8 cellular contexts compared by ENCODE assay signal in genomic region chr11:134068829-134069425, GRCh38. TPM values are rescaled to one million over a fixed set of nuclear protein-coding genes. Genes with fewer than 3 reads are reported as not detected.
DNase-seq lines count a peak whose midpoint lies in the region; ATAC-seq, FAIRE-seq and TF ChIP-seq lines count a peak whose summit lies in the region.

Gene JAM3 (plus strand): TSS chr11:134069072. CDS start chr11:134069084, 12 bp downstream.

- H3K9me3 ChIP-seq in KOPT-K1 (ENCODE audit: insufficient read depth, low read length, poor library complexity, severe bottlenecking) (no peaks in the 10 kb centered on the region), neuronal stem cell (replicated peaks in 1 of 2; ENCODE audit: control insufficient read depth in 2 of 2, insufficient read depth in 1 of 2, low read depth in 1 of 2, low read length in 2 of 2) (no peaks in the 10 kb centered on the region), stomach smooth muscle (ENCODE audit: control insufficient read depth in 2 of 2, low read length in 2 of 2) (no peaks in the 10 kb centered on the region)

- peak within 1 kb of the TSS; percentile 97 for H3K4me3 Mint-ChIP-seq in activated naive CD4-positive, alpha-beta T cell treated with anti-CD3 and anti-CD28 coated beads, Interleukin-2, amount 50 U/mL, for 24 hours

- no peak within 1 kb of the TSS for H3K4ac ChIP-seq in neuronal stem cell (ENCODE audit: low read length)

- H3K27me3 ChIP-seq in neuronal stem cell (ENCODE audit: control insufficient read depth in 3 of 3, insufficient read depth in 3 of 3, low read depth in 1 of 3, low read length in 3 of 3), result no peaks in the 10 kb centered on the region
- no peaks in the 10 kb centered on the region for H3K27me3 ChIP-seq in stomach smooth muscle (ENCODE audit: control insufficient read depth in 1 of 2, insufficient read depth in 2 of 2, low read length in 2 of 2)

- peak within 1 kb of the TSS; percentile 92 for H3K18ac ChIP-seq in neuronal stem cell (ENCODE audit: low read length)

- WGBS in neuronal stem cell (ENCODE audit: extremely low coverage in 2 of 2, insufficient read length in 2 of 2, insufficient replicate concordance in 1 of 2), 2 donors, result no CpG with 5 or more reads among the region's 57 CpGs

- H3K9ac ChIP-seq in neuronal stem cell (ENCODE audit: low read depth, low read length, poor library complexity) (peak within 1 kb of the TSS; percentile 78), stomach smooth muscle (ENCODE audit: low read length in 2 of 2) (peak within 1 kb of the TSS; percentile 63 to 73)

- H2AK5ac ChIP-seq in neuronal stem cell (ENCODE audit: low read depth, low read length), result no peak within 1 kb of the TSS

- peak within 1 kb of the TSS; percentile 77 for H2BK5ac ChIP-seq in neuronal stem cell (ENCODE audit: low read length)

- H2BK120ac ChIP-seq in neuronal stem cell (ENCODE audit: low read depth, low read length), result no peak within 1 kb of the TSS

- no peak for TF ChIP-seq CTCF in D721Med (IDR thresholded peaks at IDR 0.05; ENCODE audit: insufficient read depth, missing control alignments)

- H3K4me2 ChIP-seq in neuronal stem cell (ENCODE audit: insufficient read depth, low read length, poor library complexity, severe bottlenecking), result peak within 1 kb of the TSS; percentile 75

- H4K8ac ChIP-seq in neuronal stem cell (ENCODE audit: low read depth, low read length), result peak within 1 kb of the TSS; percentile 29

- peak within 1 kb of the TSS; percentile 76 for H3K23ac ChIP-seq in neuronal stem cell (ENCODE audit: low read depth, low read length, poor library complexity)

- H4K91ac ChIP-seq in neuronal stem cell (ENCODE audit: low read depth, low read length, poor library complexity), result no peak within 1 kb of the TSS

- FAIRE-seq in D721Med (lab: Jason Lieb, UNC), result no peak

- H3K4me1 ChIP-seq in neuronal stem cell (ENCODE audit: control insufficient read depth in 2 of 2, insufficient read depth in 1 of 2, low read depth in 1 of 2, low read length in 2 of 2), result peaks cover 8 to 42% of the 10 kb centered on the region in 2 donors
- H3K4me1 ChIP-seq in stomach smooth muscle (ENCODE audit: control insufficient read depth, insufficient read depth, low read length), result peaks cover 13% of the 10 kb centered on the region

- H3K14ac ChIP-seq in neuronal stem cell (ENCODE audit: low read length), result peak within 1 kb of the TSS; percentile 85

- H2BK15ac ChIP-seq in neuronal stem cell (ENCODE audit: low read length), result peak within 1 kb of the TSS; percentile 19

- peak within 1 kb of the TSS; percentile 96 for H2AFZ ChIP-seq in neuronal stem cell (ENCODE audit: low read length)

- H3K79me1 ChIP-seq in neuronal stem cell (ENCODE audit: low read depth, low read length), result peaks cover 2% of the 10 kb centered on the region

- H3K27ac Mint-ChIP-seq in activated naive CD4-positive, alpha-beta T cell treated with anti-CD3 and anti-CD28 coated beads, Interleukin-2, amount 50 U/mL, for 24 hours, result peak within 1 kb of the TSS; percentile 89

- no peaks in the 10 kb centered on the region for H3K36me3 Mint-ChIP-seq in activated naive CD4-positive, alpha-beta T cell treated with anti-CD3 and anti-CD28 coated beads, Interleukin-2, amount 50 U/mL, for 24 hours

- peak within 1 kb of the TSS; percentile 63 for H3K27ac ChIP-seq in KOPT-K1 (ENCODE audit: low read depth, low read length, poor library complexity, severe bottlenecking)
- peak within 1 kb of the TSS; percentile 88 for H3K27ac ChIP-seq in neuronal stem cell (replicated peaks; ENCODE audit: low read length)
- peak within 1 kb of the TSS; percentile 73 for H3K27ac ChIP-seq in stomach smooth muscle (ENCODE audit: low read length)

- ATAC-seq in GM21576 (IDR thresholded peaks at IDR 0.05; ENCODE audit: unreplicated experiment), result peak; percentile 69

- peak within 1 kb of the TSS; percentile 88 to 100 for H3K4me3 ChIP-seq in neuronal stem cell (ENCODE audit: low read length in 2 of 2)
- H3K4me3 ChIP-seq in stomach smooth muscle (ENCODE audit: low read length in 2 of 2), result peak within 1 kb of the TSS; percentile 83 to 87

- no peak within 1 kb of the TSS for H2BK12ac ChIP-seq in neuronal stem cell (ENCODE audit: low read length)

- H3K27me3 Mint-ChIP-seq in activated naive CD4-positive, alpha-beta T cell treated with anti-CD3 and anti-CD28 coated beads, Interleukin-2, amount 50 U/mL, for 24 hours, result no peaks in the 10 kb centered on the region

- peak; percentile 98 for DNase-seq in D721Med (ENCODE audit: insufficient read length, low spot score)
- peak; percentile 87 for DNase-seq in SK-N-DZ (ENCODE audit: low spot score)
- peak; percentile 50 for DNase-seq in glomerular endothelial cell (ENCODE audit: extremely low read depth, low read depth, low spot score)
- DNase-seq in neuronal stem cell (ENCODE audit: low spot score), result peak; percentile 92

- no peaks in the 10 kb centered on the region for H3K9me3 Mint-ChIP-seq in activated naive CD4-positive, alpha-beta T cell treated with anti-CD3 and anti-CD28 coated beads, Interleukin-2, amount 50 U/mL, for 24 hours

- H3K36me3 ChIP-seq in KOPT-K1 (ENCODE audit: insufficient read depth, low read length), result no peaks in the 10 kb centered on the region
- no peaks in the 10 kb centered on the region for H3K36me3 ChIP-seq in neuronal stem cell (replicated peaks in 1 of 2; ENCODE audit: control insufficient read depth in 2 of 2, insufficient read depth in 2 of 2, low read length in 2 of 2)
- no peaks in the 10 kb centered on the region for H3K36me3 ChIP-seq in stomach smooth muscle (ENCODE audit: control insufficient read depth in 2 of 2, insufficient read depth in 2 of 2, low read length in 2 of 2)

- peaks cover 14% of the 10 kb centered on the region for H3K4me1 Mint-ChIP-seq in activated naive CD4-positive, alpha-beta T cell treated with anti-CD3 and anti-CD28 coated beads, Interleukin-2, amount 50 U/mL, for 24 hours

RNA-seq across cellular contexts. Expression of gene JAM3, which starts in this region (rescaled TPM):
- 37.8 and 46.1 TPM in 2 replicates for polyA plus RNA-seq in SK-N-DZ (2014; cell fraction: cytosol; rRNA removed)
- 39.7 and 61.3 TPM in 2 replicates for polyA plus RNA-seq in SK-N-DZ (2014; cell fraction: nucleus; rRNA removed)
- 108 and 138 TPM in 2 replicates for total RNA-seq in glomerular endothelial cell
- 40.3 TPM for polyA plus RNA-seq in neuronal stem cell (2013, experiment 1 of 2)
- 41.3 TPM for polyA plus RNA-seq in neuronal stem cell (2013, experiment 2 of 2)

Comparison
In these comparisons a context has a peak if more than half of its experiments do, and no peak if none do; other contexts are left out.
1. Peak in every context shown above with its lines: DNase-seq, ATAC-seq, H3K4me3 ChIP-seq and H3K27ac ChIP-seq.